Comparison of ENCODE assay signal across 1 cellular context in the genomic region with DNA sequence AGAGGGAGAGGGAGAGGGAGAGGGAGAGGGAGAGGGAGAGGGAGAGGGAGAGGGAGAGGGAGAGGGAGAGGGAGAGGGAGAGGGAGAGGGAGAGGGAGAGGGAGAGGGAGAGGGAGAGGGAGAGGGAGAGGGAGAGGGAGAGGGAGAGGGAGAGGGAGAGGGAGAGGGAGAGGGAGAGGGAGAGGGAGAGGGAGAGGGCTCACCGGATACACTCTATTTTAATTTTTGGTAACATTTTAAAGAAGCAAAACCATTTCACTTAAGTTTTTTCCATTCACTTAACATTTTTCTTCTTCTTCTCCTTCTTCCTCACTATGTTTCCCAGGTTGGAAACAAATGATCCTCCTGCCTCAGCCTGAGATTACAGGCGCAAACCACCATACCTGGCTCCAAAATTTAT. TPM values are rescaled to one million over a fixed set of nuclear protein-coding genes. Genes with fewer than 3 reads are reported as not detected.
"Had no signal": no experiment of that assay in that cellular context is flagged by ENCODE, and none has a peak within 500 bp of the region (broad histone marks: within the 10 kb centered on the region; RNA-seq: fewer than 3 reads in every experiment).

No MANE protein-coding gene starts in this region.

RNA-seq across cellular contexts. Expression of a gene that starts 17.2 kb away (rescaled TPM):
- total RNA-seq: HFFc6 had no signal
